Comparison of ENCODE assay signal across 15 cellular contexts in the genomic region with DNA sequence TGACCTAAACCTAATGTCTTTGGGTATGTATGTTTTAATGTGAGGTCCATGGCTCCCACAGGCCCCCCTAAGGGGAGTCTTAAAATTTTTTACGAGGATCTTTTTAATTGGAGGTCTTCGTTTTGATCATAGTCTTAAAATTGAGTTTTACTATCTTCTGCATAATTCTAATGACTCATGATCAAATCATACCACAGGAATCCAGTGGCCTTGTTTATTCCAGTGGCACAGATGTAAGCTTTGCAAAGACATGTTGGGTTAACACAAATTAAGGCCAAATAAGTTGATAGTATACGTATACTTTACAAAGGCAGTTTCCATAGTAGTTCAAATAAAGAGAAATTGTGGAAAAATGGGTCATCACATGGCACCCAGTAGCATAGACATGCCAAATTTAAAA. TPM values are rescaled to one million over a fixed set of nuclear protein-coding genes. Genes with fewer than 3 reads are reported as not detected.
DNase-seq lines count a peak whose midpoint lies in the region; ATAC-seq, FAIRE-seq and TF ChIP-seq lines count a peak whose summit lies in the region.
"Had no signal": no experiment of that assay in that cellular context is flagged by ENCODE, and none has a peak within 500 bp of the region (broad histone marks: within the 10 kb centered on the region; RNA-seq: fewer than 3 reads in every experiment).

No MANE protein-coding gene starts in this region.

- no peak overlapping the region for H2AFZ ChIP-seq in HepG2 (ENCODE audit: low read length)

- peak; percentile 90 for DNase-seq in HCEC 1CT
- peak in 1 of 2 experiments; percentile 68 for DNase-seq in SJSA1 (ENCODE audit: low read depth in 1 of 2, low spot score in 2 of 2)
- DNase-seq in fibroblast of mammary gland (ENCODE audit: low read depth): peak; percentile 92
- no peak for DNase-seq in NCI-H1417 (lab: John Stamatoyannopoulos, UW)
- no peak for DNase-seq in NCI-H69 (lab: John Stamatoyannopoulos, UW)
- no peak for DNase-seq in SKM-1 treated with dmso at 0.1 percent for 144 hours (lab: John Stamatoyannopoulos, UW; ENCODE audit: unreplicated experiment)
- DNase-seq in HepG2 (ENCODE audit: low spot score): no peak
- DNase-seq: activated CD4-positive, alpha-beta T cell treated with anti-CD3 and anti-CD28 coated beads, Interleukin-2, amount 50 U/mL, for 48 hours; activated T-cell treated with anti-CD3 and anti-CD28 coated beads, Interleukin-2, amount 50 U/mL, for 48 hours; adrenal gland; cortex of kidney; NCI-H1105; NCI-H2227 treated with DMSO at 0.1 percent for 48 hours had no signal

- no peak overlapping the region for H3K4me2 ChIP-seq in HepG2 (ENCODE audit: low read depth, low read length)

- H3K4me1 ChIP-seq in SJSA1 (replicated peaks) (peaks cover 93% of the 10 kb centered on the region), HepG2 (ENCODE audit: insufficient read depth, low read length) (peaks cover 16% of the 10 kb centered on the region; the same call in 1 of the 2 replicates)

- no peak overlapping the region for H3K9ac ChIP-seq in HepG2 (ENCODE audit: insufficient read depth, low read depth, low read length)

- in situ Hi-C loops in HepG2 (cut with HindIII; ENCODE audit: extremely low pct_ligation_motif_present, low pct_unique_long_range_greater_than_20kb): no loop called here

- POLR2A ChIA-PET in HepG2 (lab: Yijun Ruan, JAX): no interaction called here

- H3K36me3 ChIP-seq in SJSA1: no peaks in the 10 kb centered on the region
- H3K36me3 ChIP-seq in HepG2 (replicated peaks in 1 of 2; ENCODE audit: control insufficient read depth in 1 of 2, insufficient read depth in 2 of 2, low read length in 2 of 2): no peaks in the 10 kb centered on the region
- H3K36me3 ChIP-seq: adrenal gland had no signal

- 5% methylated on average over 3 of the region's 3 CpGs for WGBS in HepG2 (ENCODE audit: low lambda C conversion rate)

- no peaks in the 10 kb centered on the region for H3K9me3 ChIP-seq in SJSA1 (replicated peaks)
- H3K9me3 ChIP-seq in HepG2 (ENCODE audit: low read length): no peaks in the 10 kb centered on the region
- H3K9me3 ChIP-seq: adrenal gland had no signal

- no peak for TF ChIP-seq POLR2A in HepG2 (IDR thresholded peaks at IDR 0.05; ENCODE audit: insufficient read depth in 1 of 2, low read depth in 2 of 2, low read length in 2 of 2)

- H3K27ac ChIP-seq in SJSA1 (peak overlapping the region; percentile 95), HepG2 (ENCODE audit: extremely low read length, insufficient read depth, low read length) (no peak overlapping the region)
- H3K27ac ChIP-seq: adrenal gland had no signal

- TF ChIP-seq CTCF in fibroblast of mammary gland (conservative IDR thresholded peaks at IDR 0.05; ENCODE audit: control insufficient read depth, insufficient read depth, low read depth, low read length): no peak
- TF ChIP-seq CTCF in HepG2 (CRISPR knock-in tag; IDR thresholded peaks at IDR 0.05): no peak

- no peaks in the 10 kb centered on the region for H3K79me2 ChIP-seq in HepG2 (ENCODE audit: insufficient read depth, low read length)

- no peak for TF ChIP-seq RAD21 in HepG2 (CRISPR knock-in tag; IDR thresholded peaks at IDR 0.05)

- no peak for TF ChIP-seq EP300 in HepG2 (IDR thresholded peaks at IDR 0.05; ENCODE audit: low read depth in 2 of 2, low read length in 2 of 2)
- TF ChIP-seq EP300 in HepG2 (CRISPR knock-in tag; IDR thresholded peaks at IDR 0.05; ENCODE audit: borderline replicate concordance): no peak

- FAIRE-seq in HepG2 (lab: Jason Lieb, UNC): no peak
- FAIRE-seq: GM19239 had no signal

- CTCF ChIA-PET in HepG2 (lab: Yijun Ruan, JAX; ENCODE audit: low intra/inter-chr PET ratio, low total read pairs): no interaction called here

- ATAC-seq in HepG2: no peak
- ATAC-seq: esophagus mucosa had no signal

- intact Hi-C loops in HepG2 (cut with micrococcal nuclease; ENCODE audit: unreplicated experiment): no loop called here

- no TSS peak for BruUV-seq in HepG2 (replicated peaks; lab: Mats Ljungman, UMichigan)

- H3K27me3 ChIP-seq in SJSA1 (replicated peaks): no peaks in the 10 kb centered on the region
- H3K27me3 ChIP-seq in HepG2 (ENCODE audit: control insufficient read depth in 1 of 2, insufficient read depth in 2 of 2, low read length in 2 of 2): peaks cover 0 to 7% of the 10 kb centered on the region in 2 experiments; a peak in 1 of 5 replicates
- H3K27me3 ChIP-seq: adrenal gland had no signal

- H3K4me3 ChIP-seq in SJSA1 (no peak overlapping the region), fibroblast of mammary gland (ENCODE audit: control insufficient read depth, low read depth, low read length) (no peak overlapping the region), HepG2 (replicated peaks in 1 of 3; ENCODE audit: insufficient read depth in 1 of 3, low read depth in 2 of 3, low read length in 3 of 3) (no peak overlapping the region)
- H3K4me3 ChIP-seq: adrenal gland had no signal

- H4K20me1 ChIP-seq in HepG2 (ENCODE audit: insufficient read depth, low read length): no peaks in the 10 kb centered on the region

TF ChIP-seq in HepG2, 621 proteins besides CTCF, POLR2A, EP300 and RAD21 (continues in another document):
- TF ChIP-seq, protein P1, sequence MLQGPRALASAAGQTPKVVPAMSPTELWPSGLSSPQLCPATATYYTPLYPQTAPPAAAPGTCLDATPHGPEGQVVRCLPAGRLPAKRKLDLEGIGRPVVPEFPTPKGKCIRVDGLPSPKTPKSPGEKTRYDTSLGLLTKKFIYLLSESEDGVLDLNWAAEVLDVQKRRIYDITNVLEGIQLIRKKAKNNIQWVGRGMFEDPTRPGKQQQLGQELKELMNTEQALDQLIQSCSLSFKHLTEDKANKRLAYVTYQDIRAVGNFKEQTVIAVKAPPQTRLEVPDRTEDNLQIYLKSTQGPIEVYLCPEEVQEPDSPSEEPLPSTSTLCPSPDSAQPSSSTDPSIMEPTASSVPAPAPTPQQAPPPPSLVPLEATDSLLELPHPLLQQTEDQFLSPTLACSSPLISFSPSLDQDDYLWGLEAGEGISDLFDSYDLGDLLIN (CRISPR knock-in tag; IDR thresholded peaks at IDR 0.05; ENCODE audit: borderline replicate concordance): no peak
- no peak for TF ChIP-seq HCFC1 (IDR thresholded peaks at IDR 0.05; ENCODE audit: low read depth, low read length)
- TF ChIP-seq, protein P2, sequence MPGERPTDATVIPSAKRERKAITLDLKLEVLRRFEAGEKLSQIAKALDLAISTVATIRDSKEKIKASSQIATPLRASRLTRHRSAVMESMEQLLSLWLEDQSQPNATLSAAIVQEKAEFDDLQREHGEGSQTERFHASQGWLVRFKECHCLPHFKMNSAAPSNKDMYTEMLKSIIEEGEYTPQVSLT (CRISPR knock-in tag; IDR thresholded peaks at IDR 0.05; ENCODE audit: borderline replicate concordance, low read depth): no peak
- TF ChIP-seq ADNP (CRISPR knock-in tag; IDR thresholded peaks at IDR 0.05): no peak

RNA-seq across cellular contexts. Expression of a gene that starts 33.9 kb away (rescaled TPM):
- total RNA-seq in SJSA1 (2014; rRNA removed; shearing (Covaris generic)): 26.2 and 31.7 TPM in 2 replicates
- 0.44 and 0.82 TPM in 2 replicates for total RNA-seq in HepG2 (2016; rRNA removed; fragmentation: Illumina TruSeq; extraction: Trizol)
- total RNA-seq in HepG2 (2016; cell fraction: cytosol; rRNA removed; fragmentation: Illumina TruSeq; extraction: Trizol; ENCODE audit: low read depth): 0.10 and 0.26 TPM in 2 replicates
- total RNA-seq in HepG2 (2016; cell fraction: insoluble cytoplasmic fraction; rRNA removed; fragmentation: Illumina TruSeq; extraction: Trizol): 0.42 and 0.91 TPM in 2 replicates
- 0.37 and 0.38 TPM in 2 replicates for total RNA-seq in HepG2 (2016; cell fraction: membrane; rRNA removed; fragmentation: Illumina TruSeq; extraction: Trizol)
- total RNA-seq in HepG2 (2016; cell fraction: nucleus; rRNA removed; fragmentation: Illumina TruSeq; extraction: Trizol): 0.53 and 0.71 TPM in 2 replicates
- 0.10 and 0.40 TPM in 2 replicates for polyA plus RNA-seq in HepG2 (2011; rRNA removed)
- polyA plus RNA-seq in HepG2 (2011; cell fraction: cytosol; rRNA removed): 0.19 and 0.25 TPM in 2 replicates
- polyA plus RNA-seq in HepG2 (2011; cell fraction: nucleus; rRNA removed): 0.36 and 0.39 TPM in 2 replicates
- polyA plus RNA-seq in HepG2 (2012): 0.11 and 0.40 TPM in 2 replicates
- polyA plus RNA-seq in HepG2 (2016; cell fraction: cytosol; fragmentation: Illumina TruSeq; extraction: Trizol; ENCODE audit: low read depth): 0.05 TPM in 1 of 2 replicates, not detected in the other
- 0.43 and 0.65 TPM in 2 replicates for polyA plus RNA-seq in HepG2 (2016; cell fraction: insoluble cytoplasmic fraction; fragmentation: Illumina TruSeq; extraction: Trizol; ENCODE audit: low read depth)
- polyA plus RNA-seq in HepG2 (2016; cell fraction: membrane; fragmentation: Illumina TruSeq; extraction: Trizol; ENCODE audit: low read depth): 0.24 and 0.30 TPM in 2 replicates
- polyA plus RNA-seq in HepG2 (2016; cell fraction: nucleus; fragmentation: Illumina TruSeq; extraction: Trizol; ENCODE audit: insufficient read depth, low read depth): 0.75 and 1.6 TPM in 2 replicates
- 0.38 and 4.6 TPM in 2 replicates for polyA minus RNA-seq in HepG2 (2011; rRNA and poly(A)+ RNA removed; ENCODE audit: low replicate concordance)
- polyA minus RNA-seq in HepG2 (2011; cell fraction: cytosol; rRNA and poly(A)+ RNA removed): 0.44 TPM in 1 of 2 replicates, not detected in the other
- polyA minus RNA-seq in HepG2 (2011; cell fraction: nucleus; rRNA and poly(A)+ RNA removed): 0.25 and 0.26 TPM in 2 replicates

RNA-seq across cellular contexts. Expression of a gene that starts 58.9 kb away (rescaled TPM):
- total RNA-seq in SJSA1 (2014; rRNA removed; shearing (Covaris generic)): 57.4 and 57.6 TPM in 2 replicates
- not detected in 2 replicates for total RNA-seq in HepG2 (2016; rRNA removed; fragmentation: Illumina TruSeq; extraction: Trizol)
- not detected in 2 replicates for total RNA-seq in HepG2 (2016; cell fraction: cytosol; rRNA removed; fragmentation: Illumina TruSeq; extraction: Trizol; ENCODE audit: low read depth)
- not detected in 2 replicates for total RNA-seq in HepG2 (2016; cell fraction: insoluble cytoplasmic fraction; rRNA removed; fragmentation: Illumina TruSeq; extraction: Trizol)
- total RNA-seq in HepG2 (2016; cell fraction: membrane; rRNA removed; fragmentation: Illumina TruSeq; extraction: Trizol): not detected in 2 replicates
- not detected in 2 replicates for total RNA-seq in HepG2 (2016; cell fraction: nucleus; rRNA removed; fragmentation: Illumina TruSeq; extraction: Trizol)
- not detected in 2 replicates for polyA plus RNA-seq in HepG2 (2011; rRNA removed)
- polyA plus RNA-seq in HepG2 (2011; cell fraction: cytosol; rRNA removed): not detected in 2 replicates
- not detected in 2 replicates for polyA plus RNA-seq in HepG2 (2011; cell fraction: nucleus; rRNA removed)
- polyA plus RNA-seq in HepG2 (2012): not detected in 2 replicates
- not detected in 2 replicates for polyA plus RNA-seq in HepG2 (2016; cell fraction: cytosol; fragmentation: Illumina TruSeq; extraction: Trizol; ENCODE audit: low read depth)
- not detected in 2 replicates for polyA plus RNA-seq in HepG2 (2016; cell fraction: insoluble cytoplasmic fraction; fragmentation: Illumina TruSeq; extraction: Trizol; ENCODE audit: low read depth)
- polyA plus RNA-seq in HepG2 (2016; cell fraction: membrane; fragmentation: Illumina TruSeq; extraction: Trizol; ENCODE audit: low read depth): not detected in 2 replicates
- polyA plus RNA-seq in HepG2 (2016; cell fraction: nucleus; fragmentation: Illumina TruSeq; extraction: Trizol; ENCODE audit: insufficient read depth, low read depth): not detected in 2 replicates
- polyA minus RNA-seq in HepG2 (2011; rRNA and poly(A)+ RNA removed; ENCODE audit: low replicate concordance): not detected in 2 replicates
- not detected in 2 replicates for polyA minus RNA-seq in HepG2 (2011; cell fraction: cytosol; rRNA and poly(A)+ RNA removed)
- not detected in 2 replicates for polyA minus RNA-seq in HepG2 (2011; cell fraction: nucleus; rRNA and poly(A)+ RNA removed)

Comparison
In these comparisons a context has a peak if more than half of its experiments do, and no peak if none do; other contexts are left out.
1. DNase-seq: peak in HCEC 1CT (single experiment) and fibroblast of mammary gland (single experiment); none in NCI-H1417 (0 of 3), NCI-H69 (single experiment), SKM-1 treated with dmso at 0.1 percent for 144 hours (single experiment) and HepG2 (single experiment).
2. RNA of a gene that starts 33.9 kb away (total RNA-seq): 26.2 to 31.7 TPM in SJSA1; 0.10 to 0.91 TPM in HepG2; every median in the first group is over 10 times any median in the second.
3. RNA of a gene that starts 58.9 kb away (total RNA-seq): 57.4 to 57.6 TPM in SJSA1; not detected in HepG2; every median in the first group is over 10 times any median in the second.